ENCODE assay signal across 1 cellular context in the genomic region with DNA sequence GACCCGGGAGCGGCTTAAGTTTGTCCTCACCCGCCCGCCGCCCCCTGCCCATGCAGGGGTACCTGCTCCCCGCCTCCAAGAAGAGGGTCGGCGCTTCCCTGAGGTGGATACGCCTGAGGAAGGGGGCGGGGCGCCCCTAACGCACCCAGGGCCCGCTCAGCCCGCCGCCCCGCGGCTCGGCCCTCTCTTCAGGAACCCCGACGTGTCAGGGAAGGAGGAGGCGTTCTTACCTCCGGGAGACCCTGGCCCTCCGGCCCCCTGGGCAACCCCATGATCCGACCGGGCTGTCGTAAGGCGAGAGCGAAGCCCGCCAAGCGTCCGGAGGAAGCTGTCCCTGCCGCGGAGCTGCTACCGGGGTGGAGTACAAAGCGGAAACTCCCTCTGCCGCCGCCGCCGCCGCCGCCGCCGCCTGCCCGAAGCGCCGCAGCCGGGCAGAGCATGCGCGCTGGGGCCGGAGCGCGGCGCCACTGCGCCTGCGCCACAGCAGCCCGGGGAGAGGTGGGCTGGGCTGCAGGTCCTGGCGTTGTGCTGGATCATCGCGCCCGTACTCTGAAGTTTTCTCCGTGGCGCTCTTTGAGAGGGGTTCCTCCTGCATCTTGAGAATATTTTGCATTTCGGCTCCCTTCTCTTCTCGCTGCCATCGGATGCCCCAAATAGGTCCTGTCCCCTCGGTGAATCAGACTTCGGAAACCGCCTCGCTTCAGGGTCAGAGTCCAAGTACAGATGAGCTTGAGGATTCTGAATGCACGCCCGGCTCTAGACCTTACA.
TF ChIP-seq lines count a peak whose summit lies in the region.

A gene with protein sequence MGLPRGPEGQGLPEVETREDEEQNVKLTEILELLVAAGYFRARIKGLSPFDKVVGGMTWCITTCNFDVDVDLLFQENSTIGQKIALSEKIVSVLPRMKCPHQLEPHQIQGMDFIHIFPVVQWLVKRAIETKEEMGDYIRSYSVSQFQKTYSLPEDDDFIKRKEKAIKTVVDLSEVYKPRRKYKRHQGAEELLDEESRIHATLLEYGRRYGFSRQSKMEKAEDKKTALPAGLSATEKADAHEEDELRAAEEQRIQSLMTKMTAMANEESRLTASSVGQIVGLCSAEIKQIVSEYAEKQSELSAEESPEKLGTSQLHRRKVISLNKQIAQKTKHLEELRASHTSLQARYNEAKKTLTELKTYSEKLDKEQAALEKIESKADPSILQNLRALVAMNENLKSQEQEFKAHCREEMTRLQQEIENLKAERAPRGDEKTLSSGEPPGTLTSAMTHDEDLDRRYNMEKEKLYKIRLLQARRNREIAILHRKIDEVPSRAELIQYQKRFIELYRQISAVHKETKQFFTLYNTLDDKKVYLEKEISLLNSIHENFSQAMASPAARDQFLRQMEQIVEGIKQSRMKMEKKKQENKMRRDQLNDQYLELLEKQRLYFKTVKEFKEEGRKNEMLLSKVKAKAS (minus strand): TSS at position 347 of the 768 bp plus-strand sequence. CDS start 75 bp downstream, at position 272.

TF ChIP-seq in GM12878, 131 proteins besides CTCF, POLR2A, EP300 and RAD21 (continued from another document and continues in another):
- TF ChIP-seq, protein P1, sequence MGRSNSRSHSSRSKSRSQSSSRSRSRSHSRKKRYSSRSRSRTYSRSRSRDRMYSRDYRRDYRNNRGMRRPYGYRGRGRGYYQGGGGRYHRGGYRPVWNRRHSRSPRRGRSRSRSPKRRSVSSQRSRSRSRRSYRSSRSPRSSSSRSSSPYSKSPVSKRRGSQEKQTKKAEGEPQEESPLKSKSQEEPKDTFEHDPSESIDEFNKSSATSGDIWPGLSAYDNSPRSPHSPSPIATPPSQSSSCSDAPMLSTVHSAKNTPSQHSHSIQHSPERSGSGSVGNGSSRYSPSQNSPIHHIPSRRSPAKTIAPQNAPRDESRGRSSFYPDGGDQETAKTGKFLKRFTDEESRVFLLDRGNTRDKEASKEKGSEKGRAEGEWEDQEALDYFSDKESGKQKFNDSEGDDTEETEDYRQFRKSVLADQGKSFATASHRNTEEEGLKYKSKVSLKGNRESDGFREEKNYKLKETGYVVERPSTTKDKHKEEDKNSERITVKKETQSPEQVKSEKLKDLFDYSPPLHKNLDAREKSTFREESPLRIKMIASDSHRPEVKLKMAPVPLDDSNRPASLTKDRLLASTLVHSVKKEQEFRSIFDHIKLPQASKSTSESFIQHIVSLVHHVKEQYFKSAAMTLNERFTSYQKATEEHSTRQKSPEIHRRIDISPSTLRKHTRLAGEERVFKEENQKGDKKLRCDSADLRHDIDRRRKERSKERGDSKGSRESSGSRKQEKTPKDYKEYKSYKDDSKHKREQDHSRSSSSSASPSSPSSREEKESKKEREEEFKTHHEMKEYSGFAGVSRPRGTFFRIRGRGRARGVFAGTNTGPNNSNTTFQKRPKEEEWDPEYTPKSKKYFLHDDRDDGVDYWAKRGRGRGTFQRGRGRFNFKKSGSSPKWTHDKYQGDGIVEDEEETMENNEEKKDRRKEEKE (IDR thresholded peaks at IDR 0.05), result 0 out of 2 replicates have a peak, but pooled peaks have one; percentile 12
- no peak for TF ChIP-seq FOXM1 (IDR thresholded peaks at IDR 0.05; ENCODE audit: low read depth, low read length)
- TF ChIP-seq E2F8 (IDR thresholded peaks at IDR 0.05; ENCODE audit: low read depth, partially characterized antibody), result no peak
- TF ChIP-seq IKZF1 (conservative IDR thresholded peaks at IDR 0.05), result peak; percentile 99
- no peak for TF ChIP-seq TAF1 (IDR thresholded peaks at IDR 0.05; ENCODE audit: borderline replicate concordance, low read depth, low read length)
- TF ChIP-seq POLR2AphosphoS5 (IDR thresholded peaks at IDR 0.05; ENCODE audit: low read length), result peak; percentile 74; the same call in 1 of the 2 replicates
- TF ChIP-seq, protein P2, sequence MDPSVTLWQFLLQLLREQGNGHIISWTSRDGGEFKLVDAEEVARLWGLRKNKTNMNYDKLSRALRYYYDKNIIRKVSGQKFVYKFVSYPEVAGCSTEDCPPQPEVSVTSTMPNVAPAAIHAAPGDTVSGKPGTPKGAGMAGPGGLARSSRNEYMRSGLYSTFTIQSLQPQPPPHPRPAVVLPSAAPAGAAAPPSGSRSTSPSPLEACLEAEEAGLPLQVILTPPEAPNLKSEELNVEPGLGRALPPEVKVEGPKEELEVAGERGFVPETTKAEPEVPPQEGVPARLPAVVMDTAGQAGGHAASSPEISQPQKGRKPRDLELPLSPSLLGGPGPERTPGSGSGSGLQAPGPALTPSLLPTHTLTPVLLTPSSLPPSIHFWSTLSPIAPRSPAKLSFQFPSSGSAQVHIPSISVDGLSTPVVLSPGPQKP (IDR thresholded peaks at IDR 0.05; ENCODE audit: low read depth, low read length), result no peak
- TF ChIP-seq SIN3A (IDR thresholded peaks at IDR 0.05; ENCODE audit: low read depth, low read length), result 0 out of 2 replicates have a peak, but pooled peaks have one; percentile 61
- TF ChIP-seq GATAD2B (conservative IDR thresholded peaks at IDR 0.05; ENCODE audit: low read depth), result 0 out of 2 replicates have a peak, but pooled peaks have one; percentile 40
- TF ChIP-seq KLF5 (IDR thresholded peaks at IDR 0.05; ENCODE audit: partially characterized antibody), result no peak
- TF ChIP-seq, protein P3, sequence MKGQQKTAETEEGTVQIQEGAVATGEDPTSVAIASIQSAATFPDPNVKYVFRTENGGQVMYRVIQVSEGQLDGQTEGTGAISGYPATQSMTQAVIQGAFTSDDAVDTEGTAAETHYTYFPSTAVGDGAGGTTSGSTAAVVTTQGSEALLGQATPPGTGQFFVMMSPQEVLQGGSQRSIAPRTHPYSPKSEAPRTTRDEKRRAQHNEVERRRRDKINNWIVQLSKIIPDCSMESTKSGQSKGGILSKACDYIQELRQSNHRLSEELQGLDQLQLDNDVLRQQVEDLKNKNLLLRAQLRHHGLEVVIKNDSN (IDR thresholded peaks at IDR 0.05; ENCODE audit: borderline replicate concordance, extremely low read length, insufficient read depth, low read depth, low read length), result peak; percentile 1
- TF ChIP-seq GABPA (IDR thresholded peaks at IDR 0.05; ENCODE audit: low read depth), result peak; percentile 48; the same call in 1 of the 2 replicates
- no peak for TF ChIP-seq IKZF2 (IDR thresholded peaks at IDR 0.05)
- peak; percentile 63 for TF ChIP-seq RELA (IDR thresholded peaks at IDR 0.05; ENCODE audit: borderline replicate concordance, partially characterized antibody)
- no peak for TF ChIP-seq BMI1 (IDR thresholded peaks at IDR 0.05; ENCODE audit: borderline replicate concordance)
- TF ChIP-seq FOXK2 (IDR thresholded peaks at IDR 0.05), result no peak
- TF ChIP-seq PAX8 (IDR thresholded peaks at IDR 0.05), result no peak
- TF ChIP-seq RFX5 (IDR thresholded peaks at IDR 0.05; ENCODE audit: low read depth, low read length), result no peak
- TF ChIP-seq SMC3 (IDR thresholded peaks at IDR 0.05; ENCODE audit: borderline replicate concordance, low read length), result no peak
- TF ChIP-seq PKNOX1 (IDR thresholded peaks at IDR 0.05), result no peak
- 0 out of 2 replicates have a peak, but pooled peaks have one; percentile 3 for TF ChIP-seq CHD2 (IDR thresholded peaks at IDR 0.05; ENCODE audit: borderline replicate concordance, low read depth, low read length)
- no peak for TF ChIP-seq ZSCAN29 (IDR thresholded peaks at IDR 0.05)
- TF ChIP-seq ZNF687 (IDR thresholded peaks at IDR 0.05), result peak; percentile 77
- TF ChIP-seq NRF1 (conservative IDR thresholded peaks at IDR 0.05; ENCODE audit: low read depth, low read length), result peak; percentile 86
- no peak for TF ChIP-seq TCF3 (IDR thresholded peaks at IDR 0.05; ENCODE audit: borderline replicate concordance, insufficient read depth, low read depth, low read length)
- TF ChIP-seq, protein P4, sequence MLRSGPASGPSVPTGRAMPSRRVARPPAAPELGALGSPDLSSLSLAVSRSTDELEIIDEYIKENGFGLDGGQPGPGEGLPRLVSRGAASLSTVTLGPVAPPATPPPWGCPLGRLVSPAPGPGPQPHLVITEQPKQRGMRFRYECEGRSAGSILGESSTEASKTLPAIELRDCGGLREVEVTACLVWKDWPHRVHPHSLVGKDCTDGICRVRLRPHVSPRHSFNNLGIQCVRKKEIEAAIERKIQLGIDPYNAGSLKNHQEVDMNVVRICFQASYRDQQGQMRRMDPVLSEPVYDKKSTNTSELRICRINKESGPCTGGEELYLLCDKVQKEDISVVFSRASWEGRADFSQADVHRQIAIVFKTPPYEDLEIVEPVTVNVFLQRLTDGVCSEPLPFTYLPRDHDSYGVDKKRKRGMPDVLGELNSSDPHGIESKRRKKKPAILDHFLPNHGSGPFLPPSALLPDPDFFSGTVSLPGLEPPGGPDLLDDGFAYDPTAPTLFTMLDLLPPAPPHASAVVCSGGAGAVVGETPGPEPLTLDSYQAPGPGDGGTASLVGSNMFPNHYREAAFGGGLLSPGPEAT (IDR thresholded peaks at IDR 0.05; ENCODE audit: low read depth), result peak; percentile 57
- no peak for TF ChIP-seq ZNF24 (IDR thresholded peaks at IDR 0.05)
- TF ChIP-seq PML (IDR thresholded peaks at IDR 0.05; ENCODE audit: low read length), result no peak
- TF ChIP-seq JUNB (IDR thresholded peaks at IDR 0.05), result no peak
- no peak for TF ChIP-seq NR2C2 (IDR thresholded peaks at IDR 0.05; ENCODE audit: borderline replicate concordance, control insufficient read depth, insufficient read length, low read depth)
- 0 out of 2 replicates have a peak, but pooled peaks have one; percentile 37 for TF ChIP-seq BACH1 (IDR thresholded peaks at IDR 0.05; ENCODE audit: borderline replicate concordance)
- peak; percentile 77 for TF ChIP-seq MXI1 (IDR thresholded peaks at IDR 0.05; ENCODE audit: low read depth, low read length)
- TF ChIP-seq, protein P5, sequence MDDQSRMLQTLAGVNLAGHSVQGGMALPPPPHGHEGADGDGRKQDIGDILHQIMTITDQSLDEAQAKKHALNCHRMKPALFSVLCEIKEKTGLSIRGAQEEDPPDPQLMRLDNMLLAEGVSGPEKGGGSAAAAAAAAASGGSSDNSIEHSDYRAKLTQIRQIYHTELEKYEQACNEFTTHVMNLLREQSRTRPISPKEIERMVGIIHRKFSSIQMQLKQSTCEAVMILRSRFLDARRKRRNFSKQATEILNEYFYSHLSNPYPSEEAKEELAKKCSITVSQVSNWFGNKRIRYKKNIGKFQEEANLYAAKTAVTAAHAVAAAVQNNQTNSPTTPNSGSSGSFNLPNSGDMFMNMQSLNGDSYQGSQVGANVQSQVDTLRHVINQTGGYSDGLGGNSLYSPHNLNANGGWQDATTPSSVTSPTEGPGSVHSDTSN (IDR thresholded peaks at IDR 0.05; ENCODE audit: insufficient replicate concordance, low read depth, low read length), result no peak
